ENCODE assay signal across 16 cellular contexts in genomic region chr2:239831272-239831731, GRCh38.
A peak's percentile ranks its signal among the peaks of the same experiment; 100 is the strongest.
DNase-seq lines count a peak whose midpoint lies in the region; ATAC-seq and TF ChIP-seq lines count a peak whose summit lies in the region.
"Had no signal": no experiment of that assay in that cellular context is flagged by ENCODE, and none has a peak within 500 bp of the region (broad histone marks: within the 10 kb centered on the region; RNA-seq: fewer than 3 reads in every experiment).

No MANE protein-coding gene starts in this region.

- H4K91ac ChIP-seq in H9 (ENCODE audit: insufficient read length, low read depth, low read length): no peak overlapping the region

- H3K27me3 Mint-ChIP-seq in H9 (ENCODE audit: low read depth): peaks cover 10% of the 10 kb centered on the region
- peaks cover 15% of the 10 kb centered on the region for H3K27me3 Mint-ChIP-seq in activated naive CD4-positive, alpha-beta T cell treated with anti-CD3 and anti-CD28 coated beads, Interleukin-2, amount 10 ng/mL, durations not matched to agents 7 days and 5 days
- H3K27me3 Mint-ChIP-seq in chondrocyte (ENCODE audit: low read depth): peaks cover 11% of the 10 kb centered on the region
- H3K27me3 Mint-ChIP-seq: activated CD4-positive, alpha-beta T cell treated with anti-CD3 and anti-CD28 coated beads, Interleukin-2, amount 10 ng/mL, durations not matched to agents 7 days and 5 days had no signal

- no peak overlapping the region for H3K23ac ChIP-seq in H9 (ENCODE audit: insufficient read length, low read depth, low read length)

- no peaks in the 10 kb centered on the region for H3K79me1 ChIP-seq in H9 (ENCODE audit: insufficient read depth, low read depth, low read length, poor library complexity, severe bottlenecking)

- H3K9ac ChIP-seq in H9 (ENCODE audit: extremely low read depth, insufficient read length, low read length): no peak overlapping the region
- H3K9ac ChIP-seq: parathyroid adenoma had no signal

- H3K14ac ChIP-seq in H9 (ENCODE audit: insufficient read depth, low read length): no peak overlapping the region; the same call in 1 of the 2 replicates

- peaks cover 2% of the 10 kb centered on the region; the same call in 1 of the 2 replicates for H3K4me1 ChIP-seq in H9 (ENCODE audit: insufficient read depth, low read length)
- H3K4me1 ChIP-seq: body of pancreas, uterus had no signal

- peaks cover 0 to 3% of the 10 kb centered on the region in 2 experiments for H3K9me3 Mint-ChIP-seq in H9
- no peaks in the 10 kb centered on the region for H3K9me3 Mint-ChIP-seq in activated naive CD4-positive, alpha-beta T cell treated with anti-CD3 and anti-CD28 coated beads, Interleukin-2, amount 10 ng/mL, durations not matched to agents 7 days and 5 days
- no peaks in the 10 kb centered on the region for H3K9me3 Mint-ChIP-seq in chondrocyte (ENCODE audit: low read depth)
- H3K9me3 Mint-ChIP-seq: activated CD4-positive, alpha-beta T cell treated with anti-CD3 and anti-CD28 coated beads, Interleukin-2, amount 10 ng/mL, durations not matched to agents 7 days and 5 days had no signal

- no peak overlapping the region for H3K18ac ChIP-seq in H9 (ENCODE audit: insufficient read length, low read depth, low read length)

- H3K4me3 Mint-ChIP-seq in H9 (no peak overlapping the region), chondrocyte (ENCODE audit: unreplicated experiment) (no peak overlapping the region)
- H3K4me3 Mint-ChIP-seq in activated naive CD4-positive, alpha-beta T cell treated with anti-CD3 and anti-CD28 coated beads, Interleukin-2, amount 10 ng/mL, durations not matched to agents 7 days and 5 days: no peak overlapping the region
- H3K4me3 Mint-ChIP-seq: activated CD4-positive, alpha-beta T cell treated with anti-CD3 and anti-CD28 coated beads, Interleukin-2, amount 10 ng/mL, durations not matched to agents 7 days and 5 days had no signal

- H3K56ac ChIP-seq in H9 (ENCODE audit: insufficient read length, low read depth, low read length): no peak overlapping the region

- no CpG with 5 or more reads among the region's 13 CpGs for WGBS in H9 (ENCODE audit: extremely low coverage, insufficient read length, low lambda C conversion rate)

- no peak overlapping the region for H2BK20ac ChIP-seq in H9 (ENCODE audit: low read depth, low read length, poor library complexity, severe bottlenecking)

- no peak overlapping the region for H3K4ac ChIP-seq in H9 (ENCODE audit: low read depth, low read length)

- no peaks in the 10 kb centered on the region for H3K27me3 ChIP-seq in H9 (ENCODE audit: insufficient read depth, low read length)
- H3K27me3 ChIP-seq: body of pancreas, uterus had no signal

- TF ChIP-seq CTCF in H9 (conservative IDR thresholded peaks at IDR 0.05) (0 out of 3 replicates have a peak, but pooled peaks have one; percentile 11), chondrocyte (IDR thresholded peaks at IDR 0.05) (no peak)

- H3K27ac ChIP-seq in H9 (ENCODE audit: insufficient read length, low read depth, low read length): no peak overlapping the region
- H3K27ac ChIP-seq: body of pancreas, uterus had no signal

- H3K9me3 ChIP-seq in H9 (ENCODE audit: control insufficient read depth, low read depth, low read length): no peaks in the 10 kb centered on the region
- H3K9me3 ChIP-seq: body of pancreas, uterus had no signal

- H2AFZ ChIP-seq in H9 (ENCODE audit: low read length): no peak overlapping the region

- ATAC-seq in GM21381 (IDR thresholded peaks at IDR 0.05; ENCODE audit: unreplicated experiment): no peak

- H4K20me1 ChIP-seq in H9 (ENCODE audit: control insufficient read depth, insufficient read depth, insufficient read length): no peaks in the 10 kb centered on the region

- H2AK5ac ChIP-seq in H9 (ENCODE audit: insufficient read length, low read length): no peak overlapping the region

- H3K4me1 Mint-ChIP-seq in H9 (peaks cover 21 to 22% of the 10 kb centered on the region in 2 experiments), chondrocyte (ENCODE audit: low read depth) (no peaks in the 10 kb centered on the region)
- H3K4me1 Mint-ChIP-seq in activated naive CD4-positive, alpha-beta T cell treated with anti-CD3 and anti-CD28 coated beads, Interleukin-2, amount 10 ng/mL, durations not matched to agents 7 days and 5 days: no peaks in the 10 kb centered on the region
- H3K4me1 Mint-ChIP-seq: activated CD4-positive, alpha-beta T cell treated with anti-CD3 and anti-CD28 coated beads, Interleukin-2, amount 10 ng/mL, durations not matched to agents 7 days and 5 days had no signal

- H3K27ac Mint-ChIP-seq in H9 (no peak overlapping the region), chondrocyte (ENCODE audit: unreplicated experiment) (no peak overlapping the region)
- no peak overlapping the region for H3K27ac Mint-ChIP-seq in activated naive CD4-positive, alpha-beta T cell treated with anti-CD3 and anti-CD28 coated beads, Interleukin-2, amount 10 ng/mL, durations not matched to agents 7 days and 5 days
- H3K27ac Mint-ChIP-seq: activated CD4-positive, alpha-beta T cell treated with anti-CD3 and anti-CD28 coated beads, Interleukin-2, amount 10 ng/mL, durations not matched to agents 7 days and 5 days had no signal

- H2BK120ac ChIP-seq in H9 (ENCODE audit: low read depth, low read length, poor library complexity, severe bottlenecking): no peak overlapping the region

- H3T11ph ChIP-seq in H9 (ENCODE audit: low read length): no peak overlapping the region

- H2BK5ac ChIP-seq in H9 (ENCODE audit: insufficient read length, low read length): no peak overlapping the region

- H3K79me2 ChIP-seq in H9 (ENCODE audit: insufficient read depth, low read length): no peaks in the 10 kb centered on the region
- H3K79me2 ChIP-seq: parathyroid adenoma had no signal

- no peak overlapping the region for H3K4me2 ChIP-seq in H9 (ENCODE audit: insufficient read depth, insufficient read length, low read length)

- no peak overlapping the region for H4K8ac ChIP-seq in H9 (replicated peaks; ENCODE audit: insufficient read length, low read depth, low read length)

- no peaks in the 10 kb centered on the region for H3K23me2 ChIP-seq in H9 (ENCODE audit: insufficient read length, low read depth, low read length, poor library complexity, severe bottlenecking)

- DNase-seq in H9 (peak; percentile 67), dermis microvascular lymphatic vessel endothelial cell (ENCODE audit: low read depth in 2 of 2) (peak; percentile 98), islet precursor cell (peak; percentile 71), retina (peak; percentile 31), chondrocyte (ENCODE audit: low spot score) (no peak)
- no peak for DNase-seq in activated naive CD4-positive, alpha-beta T cell (lab: John Stamatoyannopoulos, UW)
- no peak for DNase-seq in activated naive CD4-positive, alpha-beta T cell treated with anti-CD3 and anti-CD28 coated beads, Interleukin-2, amount 10 ng/mL, durations not matched to agents 7 days and 5 days
- DNase-seq: activated CD4-positive, alpha-beta T cell treated with anti-CD3 and anti-CD28 coated beads, Interleukin-2, amount 10 ng/mL, durations not matched to agents 7 days and 5 days; activated gamma-delta T cell treated with Interleukin-2 at 50 U/mL for 16 hours; body of pancreas; mammary epithelial cell; NCI-H510A treated with DMSO at 0.1 percent for 48 hours; T-helper 2 cell had no signal

- no peak overlapping the region for H2BK12ac ChIP-seq in H9 (ENCODE audit: insufficient read length, low read depth, low read length)

- H2BK15ac ChIP-seq in H9 (ENCODE audit: low read depth, low read length): no peak overlapping the region

- CTCF ChIA-PET in activated naive CD4-positive, alpha-beta T cell treated with anti-CD3 and anti-CD28 coated beads, Interleukin-2, amount 10 ng/mL, durations not matched to agents 7 days and 5 days (lab: Charles Lee): no interaction called here

- H4K5ac ChIP-seq in H9 (ENCODE audit: insufficient read length, low read depth, low read length): no peak overlapping the region

- H3K36me3 Mint-ChIP-seq in H9 (ENCODE audit: insufficient read depth in 1 of 3, low read depth in 3 of 3) (peaks cover 0 to 4% (median 0%) of the 10 kb centered on the region in 3 experiments; a peak in 2 of 7 replicates), chondrocyte (ENCODE audit: low read depth) (no peaks in the 10 kb centered on the region)
- no peaks in the 10 kb centered on the region for H3K36me3 Mint-ChIP-seq in activated naive CD4-positive, alpha-beta T cell treated with anti-CD3 and anti-CD28 coated beads, Interleukin-2, amount 10 ng/mL, durations not matched to agents 7 days and 5 days

Comparison
In these comparisons a context has a peak if more than half of its experiments do, and no peak if none do; other contexts are left out.
1. DNase-seq: peak in H9 (single experiment), dermis microvascular lymphatic vessel endothelial cell (2 of 2), islet precursor cell (single experiment) and retina (single experiment); none in activated naive CD4-positive, alpha-beta T cell (0 of 4), activated naive CD4-positive, alpha-beta T cell treated with anti-CD3 and anti-CD28 coated beads, Interleukin-2, amount 10 ng/mL, durations not matched to agents 7 days and 5 days (single experiment) and chondrocyte (single experiment).